Comparison of ENCODE assay signal across 8 cellular contexts in genomic region chr5:128905225-128906110, GRCh38. TPM values are rescaled to one million over a fixed set of nuclear protein-coding genes. Genes with fewer than 3 reads are reported as not detected.
A peak's percentile ranks its signal among the peaks of the same experiment; 100 is the strongest.
DNase-seq lines count a peak whose midpoint lies in the region; ATAC-seq and TF ChIP-seq lines count a peak whose summit lies in the region.

No MANE protein-coding gene starts in this region.

- no peak for TF ChIP-seq POLR2A in suprapubic skin (IDR thresholded peaks at IDR 0.05)

- no peaks in the 10 kb centered on the region for H3K79me2 ChIP-seq in GM23338 (replicated peaks; ENCODE audit: insufficient read depth)

- TF ChIP-seq CTCF in GM23338 (conservative IDR thresholded peaks at IDR 0.05; ENCODE audit: low read depth in 2 of 2) (peak; percentile 77 to 82), chondrocyte (IDR thresholded peaks at IDR 0.05) (peak; percentile 92), suprapubic skin (IDR thresholded peaks at IDR 0.05) (peak; percentile 44 to 71)

- H3K9me3 Mint-ChIP-seq in GM23338 (no peaks in the 10 kb centered on the region), chondrocyte (ENCODE audit: low read depth) (no peaks in the 10 kb centered on the region)

- H2AFZ ChIP-seq in GM23338 = no peak overlapping the region

- H3K27me3 Mint-ChIP-seq in GM23338 (ENCODE audit: insufficient read depth, low read depth, poor library complexity) = no peaks in the 10 kb centered on the region
- H3K27me3 Mint-ChIP-seq in chondrocyte (ENCODE audit: low read depth) = peaks cover 16% of the 10 kb centered on the region

- peak; percentile 78 for ATAC-seq in GM23338
- ATAC-seq in left lobe of liver = peak; percentile 95

- H3K36me3 ChIP-seq in GM23338 (ENCODE audit: insufficient read depth) = no peaks in the 10 kb centered on the region
- no peaks in the 10 kb centered on the region for H3K36me3 ChIP-seq in suprapubic skin

- no peaks in the 10 kb centered on the region for H3F3A ChIP-seq in GM23338 (replicated peaks; ENCODE audit: low read depth)

- DNase-seq in stimulated activated CD4-positive, alpha-beta T cell treated with anti-CD3 and anti-CD28 coated beads, Interleukin-15, amount 100 ng/mL, for 24 hours = peak; percentile 35
- no peak for DNase-seq in stimulated activated CD4-positive, alpha-beta T cell treated with anti-CD3 and anti-CD28 coated beads, Interleukin-4, amount 100 ng/mL, for 1 hour
- DNase-seq in GM23338 (ENCODE audit: low spot score) = peak; percentile 63
- DNase-seq in SK-N-DZ (ENCODE audit: low spot score) = peak; percentile 64
- DNase-seq in chondrocyte (ENCODE audit: low spot score) = no peak
- no peak for DNase-seq in left lobe of liver (ENCODE audit: low spot score)
- no peak for DNase-seq in suprapubic skin (ENCODE audit: low spot score in 2 of 2)

- H3K36me3 Mint-ChIP-seq in GM23338 (ENCODE audit: low read depth) (no peaks in the 10 kb centered on the region), chondrocyte (ENCODE audit: low read depth) (no peaks in the 10 kb centered on the region)

- H3K27me3 ChIP-seq in GM23338 (ENCODE audit: insufficient read depth) (no peaks in the 10 kb centered on the region), suprapubic skin (no peaks in the 10 kb centered on the region)

- H3K4me3 ChIP-seq in GM23338 (no peak overlapping the region), suprapubic skin (no peak overlapping the region)

- H3K27ac ChIP-seq in GM23338 (ENCODE audit: low read depth) = no peak overlapping the region
- H3K27ac ChIP-seq in suprapubic skin = no peak overlapping the region

- H3K27ac Mint-ChIP-seq in GM23338 (no peak overlapping the region), chondrocyte (ENCODE audit: unreplicated experiment) (no peak overlapping the region)

- no peak overlapping the region for H3K4me3 Mint-ChIP-seq in GM23338
- H3K4me3 Mint-ChIP-seq in chondrocyte (ENCODE audit: unreplicated experiment) = no peak overlapping the region

- peak; percentile 89 for TF ChIP-seq RAD21 in Ishikawa (IDR thresholded peaks at IDR 0.05; ENCODE audit: low read depth)

- no peak overlapping the region for H3K4me2 ChIP-seq in GM23338

- TF ChIP-seq EP300 in Ishikawa (IDR thresholded peaks at IDR 0.05; ENCODE audit: borderline replicate concordance) (no peak), suprapubic skin (IDR thresholded peaks at IDR 0.05) (no peak)

- 22% methylated on average over 5 of the region's 5 CpGs for WGBS in suprapubic skin

- H3K9me3 ChIP-seq in suprapubic skin = no peaks in the 10 kb centered on the region

- H3K4me1 Mint-ChIP-seq in GM23338 (no peaks in the 10 kb centered on the region), chondrocyte (ENCODE audit: low read depth) (no peaks in the 10 kb centered on the region)

- no peaks in the 10 kb centered on the region for H3K9me2 ChIP-seq in GM23338 (ENCODE audit: insufficient read depth)

- no peaks in the 10 kb centered on the region for H4K20me1 ChIP-seq in GM23338 (replicated peaks; ENCODE audit: insufficient read depth)

- H3K4me1 ChIP-seq in GM23338 (ENCODE audit: insufficient read depth) (no peaks in the 10 kb centered on the region), suprapubic skin (no peaks in the 10 kb centered on the region)

TF ChIP-seq in GM23338, 12 proteins besides CTCF, POLR2A, EP300 and RAD21 (continues in another document):
- TF ChIP-seq ETS1 (IDR thresholded peaks at IDR 0.05) (no peak), EZH2phosphoT487 (IDR thresholded peaks at IDR 0.05; ENCODE audit: unreplicated experiment) (no peak), EZH2 (IDR thresholded peaks at IDR 0.05; ENCODE audit: low read depth, unreplicated experiment) (no peak), NANOG (IDR thresholded peaks at IDR 0.05; ENCODE audit: borderline replicate concordance) (no peak), JUNB (IDR thresholded peaks at IDR 0.05; ENCODE audit: unreplicated experiment) (no peak), CREB1 (CRISPR knock-in tag; IDR thresholded peaks at IDR 0.05; ENCODE audit: low read depth) (no peak)
- TF ChIP-seq, protein P1, sequence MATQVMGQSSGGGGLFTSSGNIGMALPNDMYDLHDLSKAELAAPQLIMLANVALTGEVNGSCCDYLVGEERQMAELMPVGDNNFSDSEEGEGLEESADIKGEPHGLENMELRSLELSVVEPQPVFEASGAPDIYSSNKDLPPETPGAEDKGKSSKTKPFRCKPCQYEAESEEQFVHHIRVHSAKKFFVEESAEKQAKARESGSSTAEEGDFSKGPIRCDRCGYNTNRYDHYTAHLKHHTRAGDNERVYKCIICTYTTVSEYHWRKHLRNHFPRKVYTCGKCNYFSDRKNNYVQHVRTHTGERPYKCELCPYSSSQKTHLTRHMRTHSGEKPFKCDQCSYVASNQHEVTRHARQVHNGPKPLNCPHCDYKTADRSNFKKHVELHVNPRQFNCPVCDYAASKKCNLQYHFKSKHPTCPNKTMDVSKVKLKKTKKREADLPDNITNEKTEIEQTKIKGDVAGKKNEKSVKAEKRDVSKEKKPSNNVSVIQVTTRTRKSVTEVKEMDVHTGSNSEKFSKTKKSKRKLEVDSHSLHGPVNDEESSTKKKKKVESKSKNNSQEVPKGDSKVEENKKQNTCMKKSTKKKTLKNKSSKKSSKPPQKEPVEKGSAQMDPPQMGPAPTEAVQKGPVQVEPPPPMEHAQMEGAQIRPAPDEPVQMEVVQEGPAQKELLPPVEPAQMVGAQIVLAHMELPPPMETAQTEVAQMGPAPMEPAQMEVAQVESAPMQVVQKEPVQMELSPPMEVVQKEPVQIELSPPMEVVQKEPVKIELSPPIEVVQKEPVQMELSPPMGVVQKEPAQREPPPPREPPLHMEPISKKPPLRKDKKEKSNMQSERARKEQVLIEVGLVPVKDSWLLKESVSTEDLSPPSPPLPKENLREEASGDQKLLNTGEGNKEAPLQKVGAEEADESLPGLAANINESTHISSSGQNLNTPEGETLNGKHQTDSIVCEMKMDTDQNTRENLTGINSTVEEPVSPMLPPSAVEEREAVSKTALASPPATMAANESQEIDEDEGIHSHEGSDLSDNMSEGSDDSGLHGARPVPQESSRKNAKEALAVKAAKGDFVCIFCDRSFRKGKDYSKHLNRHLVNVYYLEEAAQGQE (IDR thresholded peaks at IDR 0.05; ENCODE audit: unreplicated experiment) = no peak

TF ChIP-seq in Ishikawa, 13 proteins besides CTCF, POLR2A, EP300 and RAD21:
- TF ChIP-seq CEBPB (IDR thresholded peaks at IDR 0.05) (no peak), TEAD4 (IDR thresholded peaks at IDR 0.05) (no peak), ZBTB7A (IDR thresholded peaks at IDR 0.05; ENCODE audit: low read depth) (no peak), CREB1 (IDR thresholded peaks at IDR 0.05; ENCODE audit: low read depth) (no peak), FOXM1 (IDR thresholded peaks at IDR 0.05; ENCODE audit: borderline replicate concordance, low read depth) (no peak), YY1 (IDR thresholded peaks at IDR 0.05; ENCODE audit: low read depth) (no peak), TAF1 (IDR thresholded peaks at IDR 0.05; ENCODE audit: low read depth) (no peak), NFIC (IDR thresholded peaks at IDR 0.05) (no peak), TCF12 (IDR thresholded peaks at IDR 0.05; ENCODE audit: low read depth) (no peak), EGR1 (IDR thresholded peaks at IDR 0.05) (no peak)
- TF ChIP-seq, protein P2, sequence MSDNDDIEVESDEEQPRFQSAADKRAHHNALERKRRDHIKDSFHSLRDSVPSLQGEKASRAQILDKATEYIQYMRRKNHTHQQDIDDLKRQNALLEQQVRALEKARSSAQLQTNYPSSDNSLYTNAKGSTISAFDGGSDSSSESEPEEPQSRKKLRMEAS (IDR thresholded peaks at IDR 0.05) = no peak
- TF ChIP-seq, protein P3, sequence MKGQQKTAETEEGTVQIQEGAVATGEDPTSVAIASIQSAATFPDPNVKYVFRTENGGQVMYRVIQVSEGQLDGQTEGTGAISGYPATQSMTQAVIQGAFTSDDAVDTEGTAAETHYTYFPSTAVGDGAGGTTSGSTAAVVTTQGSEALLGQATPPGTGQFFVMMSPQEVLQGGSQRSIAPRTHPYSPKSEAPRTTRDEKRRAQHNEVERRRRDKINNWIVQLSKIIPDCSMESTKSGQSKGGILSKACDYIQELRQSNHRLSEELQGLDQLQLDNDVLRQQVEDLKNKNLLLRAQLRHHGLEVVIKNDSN (IDR thresholded peaks at IDR 0.05) = no peak
- TF ChIP-seq, protein P1 (IDR thresholded peaks at IDR 0.05; ENCODE audit: low read depth) = no peak

RNA-seq across cellular contexts. Expression of gene SLC27A6, which starts 59.8 kb away (rescaled TPM):
- 3.4 and 4.8 TPM in 2 replicates for total RNA-seq in GM23338 (2014; rRNA removed; shearing (Covaris generic))
- polyA plus RNA-seq in GM23338 (2016; fragmentation: Nextera tagmentation; extraction: Ambion mirVana) = 2.0 and 2.2 TPM in 2 replicates
- 0.08 and 0.35 TPM in 2 replicates for polyA plus RNA-seq in SK-N-DZ (2014; cell fraction: cytosol; rRNA removed)
- 0.19 and 0.25 TPM in 2 replicates for polyA plus RNA-seq in SK-N-DZ (2014; cell fraction: nucleus; rRNA removed)
- total RNA-seq in chondrocyte (0.27 to 0.62 TPM in 2 of 3 replicates, not detected in the other), left lobe of liver (0.10 TPM), suprapubic skin (1 to 10 TPM in 3 of 4 donors, under 1 TPM in 1; 0.40 to 6.7 (median 2.3) TPM)

Comparison
In these comparisons a context has a peak if more than half of its experiments do, and no peak if none do; other contexts are left out.
1. DNase-seq: peak in stimulated activated CD4-positive, alpha-beta T cell treated with anti-CD3 and anti-CD28 coated beads, Interleukin-15, amount 100 ng/mL, for 24 hours (single experiment), GM23338 (single experiment) and SK-N-DZ (single experiment); none in stimulated activated CD4-positive, alpha-beta T cell treated with anti-CD3 and anti-CD28 coated beads, Interleukin-4, amount 100 ng/mL, for 1 hour (single experiment), chondrocyte (single experiment), left lobe of liver (single experiment) and suprapubic skin (0 of 2).
2. Peak in every context shown above with its lines, with median percentiles within 50 percentile points of each other: CTCF ChIP-seq.